ENCODE assay signal across 20 cellular contexts in genomic region chrY:7502896-7503295, GRCh38.
"Had no signal": no experiment of that assay in that cellular context is flagged by ENCODE, and none has a peak within 500 bp of the region (broad histone marks: within the 10 kb centered on the region; RNA-seq: fewer than 3 reads in every experiment).

No MANE protein-coding gene starts in this region.

- H3K4me3 ChIP-seq: left lung, lung, thyroid gland, upper lobe of right lung had no signal

- H3K27me3 ChIP-seq: left lung, thyroid gland, upper lobe of right lung had no signal

- H3K36me3 ChIP-seq: left lung, thyroid gland, upper lobe of right lung had no signal

- H3K27ac ChIP-seq: left lung, thyroid gland, upper lobe of right lung had no signal

- H3K9me3 ChIP-seq: left lung, thyroid gland, upper lobe of right lung had no signal

- DNase-seq: activated CD8-positive, alpha-beta memory T cell treated with anti-CD3 and anti-CD28 coated beads for 24 hours; activated CD8-positive, alpha-beta memory T cell treated with anti-CD3 and anti-CD28 coated beads, Interleukin-2, amount 50 U/mL, for 4 hours; activated naive CD4-positive, alpha-beta T cell; activated naive CD8-positive, alpha-beta T cell treated with anti-CD3 and anti-CD28 coated beads for 36 hours; activated T-cell treated with anti-CD3 and anti-CD28 coated beads, Interleukin-2, amount 50 U/mL, for 4 hours; cerebellar nuclear complex; cortex of kidney; erythroblast; hippocampal formation; kidney glomerular epithelial cell; left lung; natural killer cell; stimulated activated CD4-positive, alpha-beta T cell treated with anti-CD3 and anti-CD28 coated beads, Interleukin-12 subunit alpha, Interleukin-12 subunit beta, amount 100 ng/mL, for 4 hours; stimulated activated CD4-positive, alpha-beta T cell treated with anti-CD3 and anti-CD28 coated beads, Interleukin-4, amount 100 ng/mL, for 4 hours; stimulated activated naive CD8-positive, alpha-beta T cell treated with anti-CD3 and anti-CD28 coated beads, Interleukin-15, Interleukin-2, amounts not matched to agents 100 U/mL and 50 U/mL, for 24 hours; substantia nigra; T-helper 9 cell; thyroid gland; upper lobe of right lung had no signal

- H3K4me1 ChIP-seq: left lung, thyroid gland, upper lobe of right lung had no signal
